In genomic region chr2:47559079-47559684, GRCh38 we compare ENCODE assay signal across 16 cellular contexts. TPM values are rescaled to one million over a fixed set of nuclear protein-coding genes. Genes with fewer than 3 reads are reported as not detected.
A peak's percentile ranks its signal among the peaks of the same experiment; 100 is the strongest.
DNase-seq lines count a peak whose midpoint lies in the region; ATAC-seq and TF ChIP-seq lines count a peak whose summit lies in the region.
"Had no signal": no experiment of that assay in that cellular context is flagged by ENCODE, and none has a peak within 500 bp of the region (broad histone marks: within the 10 kb centered on the region; RNA-seq: fewer than 3 reads in every experiment).

No MANE protein-coding gene starts in this region.

- no peaks in the 10 kb centered on the region for H3K27me3 Mint-ChIP-seq in activated naive CD8-positive, alpha-beta T cell treated with anti-CD3 and anti-CD28 coated beads for 36 hours

- no CpG with 5 or more reads among the region's 5 CpGs for WGBS in neuronal stem cell (ENCODE audit: extremely low coverage in 2 of 2, insufficient read length in 2 of 2, insufficient replicate concordance in 1 of 2), 2 donors

- no peak overlapping the region for H3K9ac ChIP-seq in neuronal stem cell (ENCODE audit: low read depth, low read length, poor library complexity)

- H3K9me3 ChIP-seq in neuronal stem cell (replicated peaks in 1 of 2; ENCODE audit: control insufficient read depth in 2 of 2, insufficient read depth in 1 of 2, low read depth in 1 of 2, low read length in 2 of 2), result peaks cover 4 to 12% of the 10 kb centered on the region in 2 donors
- H3K9me3 ChIP-seq: SJSA1 had no signal

- no peak overlapping the region for H3K23ac ChIP-seq in neuronal stem cell (ENCODE audit: low read depth, low read length, poor library complexity)

- no peaks in the 10 kb centered on the region for H3K4me1 Mint-ChIP-seq in activated naive CD8-positive, alpha-beta T cell treated with anti-CD3 and anti-CD28 coated beads for 36 hours

- no peak overlapping the region for H3K4me2 ChIP-seq in neuronal stem cell (ENCODE audit: insufficient read depth, low read length, poor library complexity, severe bottlenecking)

- H2BK5ac ChIP-seq in neuronal stem cell (ENCODE audit: low read length), result no peak overlapping the region

- H3K27ac ChIP-seq in coronary artery (no peak overlapping the region), neuronal stem cell (replicated peaks; ENCODE audit: low read length) (peak overlapping the region; percentile 17)
- H3K27ac ChIP-seq: SJSA1 had no signal

- no peak overlapping the region for H3K18ac ChIP-seq in neuronal stem cell (ENCODE audit: low read length)

- no peaks in the 10 kb centered on the region for H3K36me3 Mint-ChIP-seq in activated naive CD8-positive, alpha-beta T cell treated with anti-CD3 and anti-CD28 coated beads for 36 hours

- no peak overlapping the region for H2BK12ac ChIP-seq in neuronal stem cell (ENCODE audit: low read length)

- H4K8ac ChIP-seq in neuronal stem cell (ENCODE audit: low read depth, low read length), result no peak overlapping the region

- H3K4me3 ChIP-seq in coronary artery (no peak overlapping the region), neuronal stem cell (ENCODE audit: low read length in 2 of 2) (no peak overlapping the region)
- H3K4me3 ChIP-seq: SJSA1 had no signal

- no peaks in the 10 kb centered on the region for H3K9me3 Mint-ChIP-seq in activated naive CD8-positive, alpha-beta T cell treated with anti-CD3 and anti-CD28 coated beads for 36 hours
- H3K9me3 Mint-ChIP-seq: effector memory CD8-positive, alpha-beta T cell had no signal

- no peak overlapping the region for H2BK120ac ChIP-seq in neuronal stem cell (ENCODE audit: low read depth, low read length)

- H3K27ac Mint-ChIP-seq in activated naive CD8-positive, alpha-beta T cell treated with anti-CD3 and anti-CD28 coated beads for 36 hours, result no peak overlapping the region
- H3K27ac Mint-ChIP-seq: effector memory CD8-positive, alpha-beta T cell had no signal

- no peak overlapping the region for H4K91ac ChIP-seq in neuronal stem cell (ENCODE audit: low read depth, low read length, poor library complexity)

- H2AFZ ChIP-seq in neuronal stem cell (ENCODE audit: low read length), result no peak overlapping the region

- ATAC-seq in left lobe of liver, result no peak
- no peak for ATAC-seq in activated CD4-positive, CD25-positive, alpha-beta regulatory T cell treated with anti-CD3 and anti-CD28 coated beads, Interleukin-2, amount 50 U/mL, for 24 hours
- ATAC-seq: effector memory CD8-positive, alpha-beta T cell; stimulated activated naive CD8-positive, alpha-beta T cell treated with anti-CD3 and anti-CD28 coated beads, Interleukin-15, Interleukin-2, amounts not matched to agents 100 U/mL and 50 U/mL, for 24 hours had no signal

- no peak overlapping the region for H3K14ac ChIP-seq in neuronal stem cell (ENCODE audit: low read length)

- H2BK15ac ChIP-seq in neuronal stem cell (ENCODE audit: low read length), result no peak overlapping the region

- H3K4ac ChIP-seq in neuronal stem cell (ENCODE audit: low read length), result no peak overlapping the region

- no peak overlapping the region for H3K4me3 Mint-ChIP-seq in activated naive CD8-positive, alpha-beta T cell treated with anti-CD3 and anti-CD28 coated beads for 36 hours
- H3K4me3 Mint-ChIP-seq: effector memory CD8-positive, alpha-beta T cell had no signal

- H3K27me3 ChIP-seq in neuronal stem cell (ENCODE audit: control insufficient read depth in 3 of 3, insufficient read depth in 3 of 3, low read depth in 1 of 3, low read length in 3 of 3), result no peaks in the 10 kb centered on the region

- H3K4me1 ChIP-seq in neuronal stem cell (ENCODE audit: control insufficient read depth in 2 of 2, insufficient read depth in 1 of 2, low read depth in 1 of 2, low read length in 2 of 2), result peaks cover 12 to 24% of the 10 kb centered on the region in 2 donors
- H3K4me1 ChIP-seq: SJSA1 had no signal

- H2AK5ac ChIP-seq in neuronal stem cell (ENCODE audit: low read depth, low read length), result no peak overlapping the region

- peak; percentile 4 to 50 for DNase-seq in NCI-H524 (lab: John Stamatoyannopoulos, UW)
- no peak for DNase-seq in NCI-H524 treated with DMSO at 0.1 percent for 48 hours (lab: John Stamatoyannopoulos, UW)
- peak; percentile 56 for DNase-seq in NCI-H446 treated with DMSO at 0.1 percent for 48 hours (lab: John Stamatoyannopoulos, UW)
- DNase-seq in coronary artery (ENCODE audit: low spot score), result peak; percentile 24
- no peak for DNase-seq in neuronal stem cell (ENCODE audit: low spot score)
- DNase-seq in left lobe of liver (ENCODE audit: low spot score), result no peak
- no peak for DNase-seq in activated naive CD8-positive, alpha-beta T cell treated with anti-CD3 and anti-CD28 coated beads for 36 hours
- DNase-seq: activated CD4-positive, CD25-positive, alpha-beta regulatory T cell; activated T-cell treated with anti-CD3 and anti-CD28 coated beads, Interleukin-2, amount 50 U/mL, for 1 hour; AML-193; effector memory CD8-positive, alpha-beta T cell; stimulated activated CD4-positive, alpha-beta T cell treated with anti-CD3 and anti-CD28 coated beads, Interleukin-2, amount 100 ng/mL, for 48 hours; stimulated activated naive CD8-positive, alpha-beta T cell treated with anti-CD3 and anti-CD28 coated beads, Interleukin-15, Interleukin-2, amounts not matched to agents 100 U/mL and 50 U/mL, for 24 hours had no signal

- peaks cover 4 to 53% of the 10 kb centered on the region in 2 donors for H3K36me3 ChIP-seq in neuronal stem cell (replicated peaks in 1 of 2; ENCODE audit: control insufficient read depth in 2 of 2, insufficient read depth in 2 of 2, low read length in 2 of 2)
- H3K36me3 ChIP-seq: SJSA1 had no signal

- no peak for TF ChIP-seq CTCF in coronary artery (IDR thresholded peaks at IDR 0.05)

- peaks cover 3% of the 10 kb centered on the region for H3K79me1 ChIP-seq in neuronal stem cell (ENCODE audit: low read depth, low read length)

RNA-seq across cellular contexts. Expression of gene KCNK12, which starts 11.6 kb away (rescaled TPM):
- 7.9 TPM for polyA plus RNA-seq in neuronal stem cell (2013, experiment 1 of 2)
- polyA plus RNA-seq in neuronal stem cell (2013, experiment 2 of 2), result 7.8 TPM
- total RNA-seq in left lobe of liver, result not detected
- total RNA-seq in activated naive CD8-positive, alpha-beta T cell treated with anti-CD3 and anti-CD28 coated beads for 36 hours, result under 1 TPM; 0.33 to 0.38 TPM
- total RNA-seq: posterior vena cava, SJSA1 had no signal

Comparison
In these comparisons a context has a peak if more than half of its experiments do, and no peak if none do; other contexts are left out.
1. DNase-seq: peak in NCI-H524 (2 of 2), NCI-H446 treated with DMSO at 0.1 percent for 48 hours (single experiment) and coronary artery (single experiment); none in NCI-H524 treated with DMSO at 0.1 percent for 48 hours (single experiment), neuronal stem cell (single experiment), left lobe of liver (single experiment) and activated naive CD8-positive, alpha-beta T cell treated with anti-CD3 and anti-CD28 coated beads for 36 hours (single experiment).